ENCODE assay signal across 15 cellular contexts in the genomic region with DNA sequence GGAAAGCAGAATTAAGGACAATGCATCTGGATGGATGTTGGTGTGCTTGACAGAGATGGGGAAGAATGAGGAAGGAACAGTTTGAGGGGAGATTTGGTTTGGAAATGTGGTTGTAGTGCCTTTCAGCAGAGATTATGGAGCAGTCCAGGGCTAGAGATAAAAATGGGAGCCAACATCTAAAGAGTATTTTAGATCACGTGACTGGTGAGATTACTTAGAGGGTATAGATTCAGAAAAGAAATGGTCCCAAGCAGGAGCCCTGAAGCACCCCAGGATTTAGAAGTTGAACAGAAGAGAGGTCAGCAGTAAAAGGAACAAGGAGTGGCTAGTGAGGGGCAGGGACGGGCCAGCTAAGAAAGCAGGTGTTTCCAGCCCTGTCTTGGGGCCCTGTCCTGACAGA. TPM values are rescaled to one million over a fixed set of nuclear protein-coding genes. Genes with fewer than 3 reads are reported as not detected.
DNase-seq lines count a peak whose midpoint lies in the region; ATAC-seq and TF ChIP-seq lines count a peak whose summit lies in the region.
"Had no signal": no experiment of that assay in that cellular context is flagged by ENCODE, and none has a peak within 500 bp of the region (broad histone marks: within the 10 kb centered on the region; RNA-seq: fewer than 3 reads in every experiment).

No MANE protein-coding gene starts in this region.

- H3K9ac ChIP-seq in HCT116 (ENCODE audit: low read length): no peak overlapping the region

- DNase-seq in HCT116 (ENCODE audit: low read depth, low spot score) (no peak), islet precursor cell (peak; percentile 41), uterus (no peak)
- DNase-seq in natural killer cell treated with Interleukin-12 subunit alpha and Interleukin-12 subunit beta and Interleukin-15 and Interleukin-18, amount 100 ng/mL, for 72 hours (ENCODE audit: low spot score): no peak
- DNase-seq: BE2C; C1 segment of cervical spinal cord; Caco-2; CD4-positive, CD25-positive, alpha-beta regulatory T cell; CD8-positive, alpha-beta memory T cell; GOT3 had no signal

- RAD21 ChIA-PET in HCT116 (lab: Charles Lee; ENCODE audit: low non-redundant PET in 1 of 2, low total read pairs in 2 of 2, uncharacterized antibody in 2 of 2, unreplicated experiment in 2 of 2): no interaction called here

- H3K4me1 ChIP-seq in HCT116 (ENCODE audit: control insufficient read depth in 1 of 2, insufficient read depth in 2 of 2, low read length in 2 of 2) (no peaks in the 10 kb centered on the region), uterus (no peaks in the 10 kb centered on the region)
- H3K4me1 ChIP-seq: Caco-2 had no signal

- TF ChIP-seq CTCF in HCT116 (IDR thresholded peaks at IDR 0.05 in 2 of 3, conservative IDR thresholded peaks at IDR 0.05 in 1 of 3; ENCODE audit: borderline replicate concordance in 1 of 3, insufficient read depth in 1 of 3, low read depth in 2 of 3, low read length in 2 of 3) (no peak), uterus (IDR thresholded peaks at IDR 0.05) (no peak)

- H3K4me3 ChIP-seq in HCT116 (replicated peaks in 1 of 2; ENCODE audit: low read depth in 1 of 2, low read length in 2 of 2) (no peak overlapping the region), uterus (no peak overlapping the region)

- no peaks in the 10 kb centered on the region for H3K9me3 Mint-ChIP-seq in natural killer cell treated with Interleukin-12 subunit alpha and Interleukin-12 subunit beta and Interleukin-15 and Interleukin-18, amount 100 ng/mL, for 72 hours
- H3K9me3 Mint-ChIP-seq: CD4-positive, CD25-positive, alpha-beta regulatory T cell; CD8-positive, alpha-beta memory T cell; H9 had no signal

- H3K36me3 ChIP-seq in HCT116 (ENCODE audit: control insufficient read depth in 1 of 2, insufficient read depth in 2 of 2, low read length in 2 of 2) (peaks cover 0 to 9% of the 10 kb centered on the region in 2 experiments; a peak in 3 of 4 replicates), KOPT-K1 (ENCODE audit: insufficient read depth, low read length) (peaks cover 49% of the 10 kb centered on the region), uterus (no peaks in the 10 kb centered on the region)

- CTCF ChIA-PET in HCT116 (lab: Charles Lee): no interaction called here

- no peak for TF ChIP-seq RAD21 in HCT116 (IDR thresholded peaks at IDR 0.05; ENCODE audit: low read depth)

- no TSS peak for BruUV-seq in HCT116 (replicated peaks; lab: Mats Ljungman, UMichigan)

- H3K4me3 Mint-ChIP-seq in natural killer cell treated with Interleukin-12 subunit alpha and Interleukin-12 subunit beta and Interleukin-15 and Interleukin-18, amount 100 ng/mL, for 72 hours: no peak overlapping the region
- H3K4me3 Mint-ChIP-seq: CD4-positive, CD25-positive, alpha-beta regulatory T cell; CD8-positive, alpha-beta memory T cell; H9 had no signal

- H3K4me1 Mint-ChIP-seq in natural killer cell treated with Interleukin-12 subunit alpha and Interleukin-12 subunit beta and Interleukin-15 and Interleukin-18, amount 100 ng/mL, for 72 hours (ENCODE audit: low read depth in 2 of 2): peaks cover 21 to 24% of the 10 kb centered on the region in 2 donors

- H3K27ac Mint-ChIP-seq in natural killer cell treated with Interleukin-12 subunit alpha and Interleukin-12 subunit beta and Interleukin-15 and Interleukin-18, amount 100 ng/mL, for 72 hours: no peak overlapping the region
- H3K27ac Mint-ChIP-seq: CD4-positive, CD25-positive, alpha-beta regulatory T cell; CD8-positive, alpha-beta memory T cell; H9 had no signal

- POLR2A ChIA-PET in HCT116 (lab: Charles Lee): no interaction called here

- H3K27me3 ChIP-seq in HCT116 (ENCODE audit: insufficient read depth, low read length) (no peaks in the 10 kb centered on the region), uterus (no peaks in the 10 kb centered on the region)
- H3K27me3 ChIP-seq: BE2C had no signal

- no peak overlapping the region for H3K4me2 ChIP-seq in HCT116 (ENCODE audit: low read length)

- H3K9me2 ChIP-seq in HCT116 (ENCODE audit: insufficient read depth): no peaks in the 10 kb centered on the region

- ATAC-seq in HCT116 (0 out of 2 replicates have a peak, but pooled peaks have one; percentile 14), GM21619 (IDR thresholded peaks at IDR 0.05; ENCODE audit: unreplicated experiment) (no peak), GM21786 (IDR thresholded peaks at IDR 0.05; ENCODE audit: unreplicated experiment) (no peak)
- ATAC-seq in natural killer cell treated with Interleukin-12 subunit alpha and Interleukin-12 subunit beta and Interleukin-15 and Interleukin-18, amount 100 ng/mL, for 72 hours: no peak
- ATAC-seq: HepG2 had no signal

- H4K20me1 ChIP-seq in HCT116 (ENCODE audit: insufficient read depth): no peaks in the 10 kb centered on the region

- no peaks in the 10 kb centered on the region for H3K9me3 ChIP-seq in HCT116 (ENCODE audit: control insufficient read depth in 1 of 2, insufficient read depth in 1 of 2, low read depth in 1 of 2, low read length in 2 of 2)
- no peaks in the 10 kb centered on the region for H3K9me3 ChIP-seq in KOPT-K1 (ENCODE audit: insufficient read depth, low read length, poor library complexity, severe bottlenecking)
- no peaks in the 10 kb centered on the region for H3K9me3 ChIP-seq in uterus
- H3K9me3 ChIP-seq: BE2C, Caco-2 had no signal

- no peaks in the 10 kb centered on the region for H3K36me3 Mint-ChIP-seq in natural killer cell treated with Interleukin-12 subunit alpha and Interleukin-12 subunit beta and Interleukin-15 and Interleukin-18, amount 100 ng/mL, for 72 hours

- no peak overlapping the region for H2AFZ ChIP-seq in HCT116 (ENCODE audit: low read depth, low read length, poor library complexity, severe bottlenecking)

- TF ChIP-seq POLR2A in HCT116 (IDR thresholded peaks at IDR 0.05; ENCODE audit: borderline replicate concordance, extremely low read depth, insufficient read depth, insufficient read length) (no peak), uterus (IDR thresholded peaks at IDR 0.05) (no peak)

- H3K79me2 ChIP-seq in HCT116 (ENCODE audit: insufficient read depth, low read length): peaks cover 48% of the 10 kb centered on the region

- H3K27ac ChIP-seq in HCT116 (ENCODE audit: low read depth, low read length) (no peak overlapping the region), KOPT-K1 (ENCODE audit: low read depth, low read length, poor library complexity, severe bottlenecking) (peak overlapping the region; percentile 76), uterus (peak overlapping the region; percentile 35 to 76)

- H3K27me3 Mint-ChIP-seq in natural killer cell treated with Interleukin-12 subunit alpha and Interleukin-12 subunit beta and Interleukin-15 and Interleukin-18, amount 100 ng/mL, for 72 hours: no peaks in the 10 kb centered on the region
- H3K27me3 Mint-ChIP-seq: CD4-positive, CD25-positive, alpha-beta regulatory T cell; CD8-positive, alpha-beta memory T cell had no signal

- intact Hi-C loops in HCT116 (cut with micrococcal nuclease): no loop called here
- intact Hi-C loops in uterus (cut with DNase I; ENCODE audit: low total_unique reads): no loop called here

TF ChIP-seq in HCT116, 20 proteins besides CTCF, POLR2A, EP300 and RAD21 (continues in another document):
- TF ChIP-seq TCF7L2 (IDR thresholded peaks at IDR 0.05; ENCODE audit: borderline replicate concordance, extremely low read depth, insufficient read depth, insufficient read length): no peak
- TF ChIP-seq CBX3 (IDR thresholded peaks at IDR 0.05; ENCODE audit: low read depth): no peak
- TF ChIP-seq, protein P1, sequence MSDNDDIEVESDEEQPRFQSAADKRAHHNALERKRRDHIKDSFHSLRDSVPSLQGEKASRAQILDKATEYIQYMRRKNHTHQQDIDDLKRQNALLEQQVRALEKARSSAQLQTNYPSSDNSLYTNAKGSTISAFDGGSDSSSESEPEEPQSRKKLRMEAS (IDR thresholded peaks at IDR 0.05): no peak
- no peak for TF ChIP-seq SIN3A (IDR thresholded peaks at IDR 0.05; ENCODE audit: low read depth)
- TF ChIP-seq POLR2AphosphoS5 (IDR thresholded peaks at IDR 0.05; ENCODE audit: low read depth, low read length): no peak
- TF ChIP-seq, protein P2, sequence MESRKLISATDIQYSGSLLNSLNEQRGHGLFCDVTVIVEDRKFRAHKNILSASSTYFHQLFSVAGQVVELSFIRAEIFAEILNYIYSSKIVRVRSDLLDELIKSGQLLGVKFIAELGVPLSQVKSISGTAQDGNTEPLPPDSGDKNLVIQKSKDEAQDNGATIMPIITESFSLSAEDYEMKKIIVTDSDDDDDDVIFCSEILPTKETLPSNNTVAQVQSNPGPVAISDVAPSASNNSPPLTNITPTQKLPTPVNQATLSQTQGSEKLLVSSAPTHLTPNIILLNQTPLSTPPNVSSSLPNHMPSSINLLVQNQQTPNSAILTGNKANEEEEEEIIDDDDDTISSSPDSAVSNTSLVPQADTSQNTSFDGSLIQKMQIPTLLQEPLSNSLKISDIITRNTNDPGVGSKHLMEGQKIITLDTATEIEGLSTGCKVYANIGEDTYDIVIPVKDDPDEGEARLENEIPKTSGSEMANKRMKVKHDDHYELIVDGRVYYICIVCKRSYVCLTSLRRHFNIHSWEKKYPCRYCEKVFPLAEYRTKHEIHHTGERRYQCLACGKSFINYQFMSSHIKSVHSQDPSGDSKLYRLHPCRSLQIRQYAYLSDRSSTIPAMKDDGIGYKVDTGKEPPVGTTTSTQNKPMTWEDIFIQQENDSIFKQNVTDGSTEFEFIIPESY (IDR thresholded peaks at IDR 0.05; ENCODE audit: extremely low read depth, insufficient replicate concordance, low read length): no peak
- TF ChIP-seq ZNF274 (IDR thresholded peaks at IDR 0.05; ENCODE audit: low read depth, low read length): no peak
- no peak for TF ChIP-seq SP1 (IDR thresholded peaks at IDR 0.05; ENCODE audit: low read depth)
- TF ChIP-seq YY1 (IDR thresholded peaks at IDR 0.05; ENCODE audit: extremely low read depth, insufficient replicate concordance, low read depth, low read length): no peak
- TF ChIP-seq EZH2 (IDR thresholded peaks at IDR 0.05): no peak
- TF ChIP-seq ZFX (IDR thresholded peaks at IDR 0.05): no peak
- TF ChIP-seq SRF (IDR thresholded peaks at IDR 0.05; ENCODE audit: low read depth): no peak
- no peak for TF ChIP-seq CEBPB (IDR thresholded peaks at IDR 0.05; ENCODE audit: low read depth)
- TF ChIP-seq FOSL1 (IDR thresholded peaks at IDR 0.05; ENCODE audit: low read depth): no peak
- TF ChIP-seq ELF1 (IDR thresholded peaks at IDR 0.05; ENCODE audit: borderline replicate concordance, low read depth): no peak
- no peak for TF ChIP-seq EZH2phosphoT487 (IDR thresholded peaks at IDR 0.05; ENCODE audit: borderline replicate concordance)

RNA-seq across cellular contexts. Expression of a gene that starts 29.6 kb away (rescaled TPM):
- total RNA-seq in HCT116 (2021; ENCODE audit: unreplicated experiment) (124 TPM), uterus (10 to 100 TPM; 23.1 to 97.1 (median 52.1) TPM)
- polyA plus RNA-seq in HCT116 (2012): 44.8 and 48.7 TPM in 2 replicates
- total RNA-seq in natural killer cell treated with Interleukin-12 subunit alpha and Interleukin-12 subunit beta and Interleukin-15 and Interleukin-18, amount 100 ng/mL, for 72 hours: 10 to 100 TPM; 41.0 to 45.5 TPM

RNA-seq across cellular contexts. Expression of a gene that starts 30.0 kb away (rescaled TPM):
- 9.7 TPM for total RNA-seq in HCT116 (2021; ENCODE audit: unreplicated experiment)
- 7.9 and 9.0 TPM in 2 replicates for polyA plus RNA-seq in HCT116 (2012)
- total RNA-seq in uterus: 10 to 100 TPM in 3 of 4 donors, 1 to 10 TPM in 1; 7.4 to 67.3 (median 32.8) TPM
- total RNA-seq in natural killer cell treated with Interleukin-12 subunit alpha and Interleukin-12 subunit beta and Interleukin-15 and Interleukin-18, amount 100 ng/mL, for 72 hours: 10 to 100 TPM; 12.9 to 16.2 TPM
